8 cellular contexts compared by ENCODE assay signal in the genomic region with DNA sequence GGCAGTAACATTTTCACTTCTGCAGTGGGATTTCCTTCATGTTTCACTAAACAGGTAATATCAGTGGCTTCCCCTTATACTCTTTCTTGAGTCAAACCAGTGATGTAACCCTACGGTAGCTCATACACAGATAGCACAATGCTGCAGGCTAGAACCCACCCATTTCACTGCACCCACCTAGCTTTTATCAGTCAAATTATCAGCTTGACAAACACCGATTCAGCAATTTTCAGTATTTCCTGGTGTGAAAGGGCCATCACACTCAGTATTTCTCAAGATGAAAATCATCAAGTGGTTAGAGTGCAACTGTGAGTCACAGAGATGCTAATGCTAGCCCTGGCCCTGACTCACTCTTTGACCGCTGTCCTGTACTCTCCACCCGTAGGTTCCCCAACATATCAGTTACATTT.
A peak's percentile ranks its signal among the peaks of the same experiment; 100 is the strongest.
DNase-seq lines count a peak whose midpoint lies in the region; ATAC-seq and TF ChIP-seq lines count a peak whose summit lies in the region.

No MANE protein-coding gene starts in this region.

- peak; percentile 64 for DNase-seq in AG10803 (ENCODE audit: low read depth)
- DNase-seq in activated T-helper 1 cell treated with anti-CD3 and anti-CD28 coated beads, Interleukin-12 subunit alpha, Interleukin-12 subunit beta, Interleukin-2, Interleukin-4 antibody, amounts not matched to agents 30 ng/mL and 10 ng/mL and 1 ng/mL, durations not matched to agents 14 hours and 24 hours and 36 hours (ENCODE audit: low spot score): no peak
- peak; percentile 29 for DNase-seq in naive B cell
- no peak for DNase-seq in effector CD8-positive, alpha-beta T cell (lab: John Stamatoyannopoulos, UW)
- DNase-seq in cerebellar nuclear complex (lab: John Stamatoyannopoulos, UW): no peak
- no peak for DNase-seq in medulla oblongata (ENCODE audit: extremely low spot score)

- H3K27ac Mint-ChIP-seq in activated T-helper 1 cell treated with anti-CD3 and anti-CD28 coated beads, Interleukin-12 subunit alpha, Interleukin-12 subunit beta, Interleukin-2, Interleukin-4 antibody, amounts not matched to agents 30 ng/mL and 10 ng/mL and 1 ng/mL, durations not matched to agents 14 hours and 24 hours and 36 hours: peak overlapping the region; percentile 71
- H3K27ac Mint-ChIP-seq in naive B cell: peak overlapping the region in 4 of 6 donors; percentile 53 to 91 (median 78)

- H3K36me3 Mint-ChIP-seq in activated T-helper 1 cell treated with anti-CD3 and anti-CD28 coated beads, Interleukin-12 subunit alpha, Interleukin-12 subunit beta, Interleukin-2, Interleukin-4 antibody, amounts not matched to agents 30 ng/mL and 10 ng/mL and 1 ng/mL, durations not matched to agents 14 hours and 24 hours and 36 hours (ENCODE audit: low read depth): peaks cover 4% of the 10 kb centered on the region
- H3K36me3 Mint-ChIP-seq in naive B cell: no peaks in the 10 kb centered on the region

- H3K4me1 Mint-ChIP-seq in activated T-helper 1 cell treated with anti-CD3 and anti-CD28 coated beads, Interleukin-12 subunit alpha, Interleukin-12 subunit beta, Interleukin-2, Interleukin-4 antibody, amounts not matched to agents 30 ng/mL and 10 ng/mL and 1 ng/mL, durations not matched to agents 14 hours and 24 hours and 36 hours (ENCODE audit: low read depth): peaks cover 84% of the 10 kb centered on the region
- peaks cover 25 to 36% (median 35%) of the 10 kb centered on the region in 3 donors for H3K4me1 Mint-ChIP-seq in naive B cell

- peaks cover 9% of the 10 kb centered on the region for H3K9me3 Mint-ChIP-seq in activated T-helper 1 cell treated with anti-CD3 and anti-CD28 coated beads, Interleukin-12 subunit alpha, Interleukin-12 subunit beta, Interleukin-2, Interleukin-4 antibody, amounts not matched to agents 30 ng/mL and 10 ng/mL and 1 ng/mL, durations not matched to agents 14 hours and 24 hours and 36 hours
- peaks cover 0 to 4% (median 2%) of the 10 kb centered on the region in 7 donors for H3K9me3 Mint-ChIP-seq in naive B cell

- no peak overlapping the region for H3K4me3 ChIP-seq in AG10803 (ENCODE audit: low read length)

- peak; percentile 39 for ATAC-seq in GM19043 (IDR thresholded peaks at IDR 0.05; ENCODE audit: low read depth, unreplicated experiment)
- peak; percentile 56 for ATAC-seq in HG03460 (IDR thresholded peaks at IDR 0.05; ENCODE audit: unreplicated experiment)
- ATAC-seq in naive B cell (ENCODE audit: low read depth in 2 of 2): peak; percentile 72 to 80

- no peaks in the 10 kb centered on the region for H3K27me3 Mint-ChIP-seq in activated T-helper 1 cell treated with anti-CD3 and anti-CD28 coated beads, Interleukin-12 subunit alpha, Interleukin-12 subunit beta, Interleukin-2, Interleukin-4 antibody, amounts not matched to agents 30 ng/mL and 10 ng/mL and 1 ng/mL, durations not matched to agents 14 hours and 24 hours and 36 hours (ENCODE audit: insufficient read depth)
- H3K27me3 Mint-ChIP-seq in naive B cell: no peaks in the 10 kb centered on the region

- intact Hi-C loops in activated T-helper 1 cell treated with anti-CD3 and anti-CD28 coated beads, Interleukin-12 subunit alpha, Interleukin-12 subunit beta, Interleukin-2, Interleukin-4 antibody, amounts not matched to agents 30 ng/mL and 10 ng/mL and 1 ng/mL, durations not matched to agents 14 hours and 24 hours and 36 hours (cut with micrococcal nuclease): loop anchor here (1.0 to 2.0 kb wide), 7 partner anchors 49 to 252 kb away; partner anchors contain the start of gene PTGER4

- H3K4me3 Mint-ChIP-seq in activated T-helper 1 cell treated with anti-CD3 and anti-CD28 coated beads, Interleukin-12 subunit alpha, Interleukin-12 subunit beta, Interleukin-2, Interleukin-4 antibody, amounts not matched to agents 30 ng/mL and 10 ng/mL and 1 ng/mL, durations not matched to agents 14 hours and 24 hours and 36 hours: peak overlapping the region; percentile 13
- peak overlapping the region in 2 of 8 donors; percentile 18 to 29 for H3K4me3 Mint-ChIP-seq in naive B cell

- no peak for TF ChIP-seq CTCF in AG10803 (conservative IDR thresholded peaks at IDR 0.05; ENCODE audit: low read length)

Comparison
In these comparisons a context has a peak if more than half of its experiments do, and no peak if none do; other contexts are left out.
1. DNase-seq: peak in AG10803 (single experiment) and naive B cell (single experiment); none in activated T-helper 1 cell treated with anti-CD3 and anti-CD28 coated beads, Interleukin-12 subunit alpha, Interleukin-12 subunit beta, Interleukin-2, Interleukin-4 antibody, amounts not matched to agents 30 ng/mL and 10 ng/mL and 1 ng/mL, durations not matched to agents 14 hours and 24 hours and 36 hours (single experiment), effector CD8-positive, alpha-beta T cell (single experiment), cerebellar nuclear complex (0 of 2) and medulla oblongata (single experiment).
2. Peak in every context shown above with its lines, with median percentiles within 50 percentile points of each other: ATAC-seq.